9 cellular contexts compared by ENCODE assay signal in genomic region chr22:37426532-37427127, GRCh38. TPM values are rescaled to one million over a fixed set of nuclear protein-coding genes. Genes with fewer than 3 reads are reported as not detected.
A peak's percentile ranks its signal among the peaks of the same experiment; 100 is the strongest.
DNase-seq lines count a peak whose midpoint lies in the region; ATAC-seq and TF ChIP-seq lines count a peak whose summit lies in the region.
"Had no signal": no experiment of that assay in that cellular context is flagged by ENCODE, and none has a peak within 500 bp of the region (broad histone marks: within the 10 kb centered on the region; RNA-seq: fewer than 3 reads in every experiment).

No MANE protein-coding gene starts in this region.

- H3K4me1 ChIP-seq in NT2/D1 (ENCODE audit: insufficient read depth, insufficient read length), result peaks cover 17% of the 10 kb centered on the region
- peaks cover 11% of the 10 kb centered on the region for H3K4me1 ChIP-seq in neural progenitor cell

- peaks cover 3% of the 10 kb centered on the region for H3K4me1 Mint-ChIP-seq in endothelial cell (ENCODE audit: unreplicated experiment)
- peaks cover 29% of the 10 kb centered on the region for H3K4me1 Mint-ChIP-seq in neural progenitor cell

- H3K9ac ChIP-seq in NT2/D1 (ENCODE audit: insufficient read length, low read depth) (peak overlapping the region; percentile 61), neural progenitor cell (no peak overlapping the region)

- no peak for TF ChIP-seq CTCF in C4-2B (conservative IDR thresholded peaks at IDR 0.05)
- TF ChIP-seq CTCF in endothelial cell (IDR thresholded peaks at IDR 0.05; ENCODE audit: unreplicated experiment), result no peak
- no peak for TF ChIP-seq CTCF in neural progenitor cell (IDR thresholded peaks at IDR 0.05)

- peaks cover 42% of the 10 kb centered on the region for H3F3A ChIP-seq in neural progenitor cell (ENCODE audit: low read depth)

- H3K27ac Mint-ChIP-seq in endothelial cell (ENCODE audit: unreplicated experiment), result no peak overlapping the region
- no peak overlapping the region for H3K27ac Mint-ChIP-seq in neural progenitor cell

- H3K27ac ChIP-seq in C4-2B (peak overlapping the region; percentile 19; the same call in 1 of the 2 replicates), neural progenitor cell (no peak overlapping the region)

- no peaks in the 10 kb centered on the region for H3K9me3 Mint-ChIP-seq in endothelial cell (ENCODE audit: unreplicated experiment)
- no peaks in the 10 kb centered on the region for H3K9me3 Mint-ChIP-seq in neural progenitor cell

- H3K4me2 ChIP-seq in neural progenitor cell, result peak overlapping the region; percentile 89

- H3K9me3 ChIP-seq in NT2/D1 (ENCODE audit: insufficient read depth, low read length) (no peaks in the 10 kb centered on the region), neural progenitor cell (ENCODE audit: low read depth) (no peaks in the 10 kb centered on the region)
- H3K9me3 ChIP-seq: mucosa of descending colon had no signal

- no peak for DNase-seq in NT2/D1 (ENCODE audit: low read depth, low spot score)
- DNase-seq in endothelial cell (ENCODE audit: low spot score), result no peak
- no peak for DNase-seq in neural progenitor cell (ENCODE audit: low spot score)
- DNase-seq in occipital lobe (lab: John Stamatoyannopoulos, UW), result no peak
- no peak for DNase-seq in SKM-1 (lab: John Stamatoyannopoulos, UW; ENCODE audit: unreplicated experiment)
- DNase-seq in NCI-H748 treated with DMSO at 0.1 percent for 48 hours (lab: John Stamatoyannopoulos, UW), result no peak
- DNase-seq: mucosa of descending colon had no signal

- H3K4me3 Mint-ChIP-seq in endothelial cell (ENCODE audit: unreplicated experiment), result peak overlapping the region; percentile 37
- H3K4me3 Mint-ChIP-seq in neural progenitor cell, result peak overlapping the region; percentile 78

- H3K36me3 Mint-ChIP-seq in endothelial cell (ENCODE audit: low read depth, unreplicated experiment) (peaks cover 3% of the 10 kb centered on the region), neural progenitor cell (no peaks in the 10 kb centered on the region)

- ATAC-seq in HG03139 (IDR thresholded peaks at IDR 0.05; ENCODE audit: unreplicated experiment), result no peak

- peaks cover 51% of the 10 kb centered on the region for H3K27me3 ChIP-seq in NT2/D1 (ENCODE audit: insufficient read depth, insufficient read length)
- H3K27me3 ChIP-seq in neural progenitor cell, result peaks cover 62% of the 10 kb centered on the region

- no peak overlapping the region for H2AFZ ChIP-seq in neural progenitor cell (replicated peaks)

- H4K20me1 ChIP-seq in neural progenitor cell (ENCODE audit: low read depth), result peaks cover 17% of the 10 kb centered on the region

- H3K79me2 ChIP-seq in neural progenitor cell (ENCODE audit: low read depth), result no peaks in the 10 kb centered on the region

- H3K4me3 ChIP-seq in NT2/D1 (ENCODE audit: insufficient read length, low read depth) (peak overlapping the region; percentile 40), neural progenitor cell (peak overlapping the region; percentile 65)
- H3K4me3 ChIP-seq: mucosa of descending colon had no signal

- H3K27me3 Mint-ChIP-seq in endothelial cell (ENCODE audit: unreplicated experiment), result peaks cover 27% of the 10 kb centered on the region
- peaks cover 61% of the 10 kb centered on the region for H3K27me3 Mint-ChIP-seq in neural progenitor cell (ENCODE audit: insufficient read depth, low read depth)

- H3K36me3 ChIP-seq in NT2/D1 (ENCODE audit: insufficient read depth, insufficient read length, low read length) (no peaks in the 10 kb centered on the region), neural progenitor cell (no peaks in the 10 kb centered on the region)

RNA-seq across cellular contexts. Expression of gene ELFN2, which starts 0.6 kb away (rescaled TPM):
- total RNA-seq in endothelial cell (ENCODE audit: unreplicated experiment) (1.2 TPM), neural progenitor cell (ENCODE audit: low replicate concordance) (0.82 and 1.1 TPM in 2 replicates), occipital lobe (14.7 TPM)

RNA-seq across cellular contexts. Expression of gene MFNG, which starts 59.6 kb away (rescaled TPM):
- 75.4 TPM for total RNA-seq in endothelial cell (ENCODE audit: unreplicated experiment)
- 2.3 and 10.6 TPM in 2 replicates for total RNA-seq in neural progenitor cell (ENCODE audit: low replicate concordance)
- total RNA-seq in occipital lobe, result 3.9 TPM
